17 cellular contexts compared by ENCODE assay signal in the genomic region with DNA sequence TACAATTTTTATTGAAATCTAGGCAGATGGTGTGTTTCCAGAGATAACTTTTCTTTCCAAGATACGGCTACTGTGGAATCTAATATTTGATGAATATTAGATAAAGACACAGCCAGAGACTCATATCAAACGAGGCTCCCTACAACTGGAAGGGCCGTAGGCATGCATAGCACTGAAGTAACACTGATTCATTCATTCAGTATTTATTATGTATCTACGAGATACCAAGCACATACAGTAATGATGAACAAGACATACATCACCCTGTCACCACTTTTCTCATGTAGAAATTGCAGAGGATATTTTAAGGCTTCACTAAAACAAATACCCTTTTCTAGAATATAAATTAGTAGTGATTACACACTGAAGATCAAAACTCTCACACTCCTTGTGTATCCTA.
DNase-seq lines count a peak whose midpoint lies in the region; ATAC-seq, FAIRE-seq and TF ChIP-seq lines count a peak whose summit lies in the region.
"Had no signal": no experiment of that assay in that cellular context is flagged by ENCODE, and none has a peak within 500 bp of the region (broad histone marks: within the 10 kb centered on the region; RNA-seq: fewer than 3 reads in every experiment).

No MANE protein-coding gene starts in this region.

- ATAC-seq in RWPE2 (ENCODE audit: low read depth) (peak; percentile 59; the same call in 2 of the 3 replicates), HG02678 (IDR thresholded peaks at IDR 0.05; ENCODE audit: unreplicated experiment) (no peak), HG02588 (IDR thresholded peaks at IDR 0.05; ENCODE audit: unreplicated experiment) (no peak)

- H3K27ac ChIP-seq in RWPE2 (ENCODE audit: poor library complexity, severe bottlenecking), result no peak overlapping the region
- H3K27ac ChIP-seq: C4-2B, HL-60, SK-N-MC had no signal

- no peaks in the 10 kb centered on the region for H3K27me3 ChIP-seq in RWPE2 (ENCODE audit: insufficient read depth, poor library complexity, severe bottlenecking)

- H3K4me3 ChIP-seq in RWPE2 (ENCODE audit: severe bottlenecking) (no peak overlapping the region), foreskin fibroblast (ENCODE audit: low read depth in 1 of 2, low read length in 2 of 2) (no peak overlapping the region)
- H3K4me3 ChIP-seq: HAP-1, SK-N-MC had no signal

- H3K9me3 ChIP-seq in RWPE2 (ENCODE audit: severe bottlenecking), result no peaks in the 10 kb centered on the region
- H3K9me3 ChIP-seq: Caco-2, HAP-1 had no signal

- peaks cover 8% of the 10 kb centered on the region for H3K4me1 ChIP-seq in RWPE2 (ENCODE audit: insufficient read depth, poor library complexity, severe bottlenecking)
- H3K4me1 ChIP-seq: Caco-2, HAP-1 had no signal

- no peak for FAIRE-seq in D721Med (lab: Jason Lieb, UNC)
- FAIRE-seq: G401.6 had no signal

- TF ChIP-seq CTCF in RWPE2 (IDR thresholded peaks at IDR 0.05; ENCODE audit: poor library complexity, severe bottlenecking), result no peak
- no peak for TF ChIP-seq CTCF in foreskin fibroblast (IDR thresholded peaks at IDR 0.05; ENCODE audit: low read depth, low read length)
- no peak for TF ChIP-seq CTCF in D721Med (IDR thresholded peaks at IDR 0.05; ENCODE audit: insufficient read depth, missing control alignments)

- peaks cover 10% of the 10 kb centered on the region for H3K36me3 ChIP-seq in RWPE2 (ENCODE audit: low read depth)
- H3K36me3 ChIP-seq: HAP-1 had no signal

- DNase-seq in GM04503 (ENCODE audit: low read depth) (peak; percentile 34), RWPE2 (ENCODE audit: low spot score) (no peak), foreskin fibroblast (peak; percentile 63), D721Med (ENCODE audit: insufficient read length, low spot score) (no peak), NCI-H187 treated with DMSO at 0.1 percent for 48 hours (lab: John Stamatoyannopoulos, UW) (no peak)
- DNase-seq: Caco-2, DMS53, KBM-7, NCI-H146, NCI-H345 had no signal

Comparison
In these comparisons a context has a peak if more than half of its experiments do, and no peak if none do; other contexts are left out.
1. DNase-seq: peak in GM04503 (single experiment) and foreskin fibroblast (2 of 2); none in RWPE2 (single experiment), D721Med (single experiment) and NCI-H187 treated with DMSO at 0.1 percent for 48 hours (single experiment).